ENCODE assay signal across 19 cellular contexts in genomic region chr9:93613174-93613573, GRCh38.
"Had no signal": no experiment of that assay in that cellular context is flagged by ENCODE, and none has a peak within 500 bp of the region (broad histone marks: within the 10 kb centered on the region; RNA-seq: fewer than 3 reads in every experiment).

No MANE protein-coding gene starts in this region.

- ATAC-seq: gastroesophageal sphincter, sciatic nerve had no signal

- H3K9me3 ChIP-seq: thyroid gland had no signal

- H3K27me3 Mint-ChIP-seq: activated CD8-positive, alpha-beta memory T cell treated with anti-CD3 and anti-CD28 coated beads, Interleukin-2, amount 10 ng/mL, durations not matched to agents 7 days and 5 days; activated naive CD8-positive, alpha-beta T cell; memory B cell had no signal

- DNase-seq: activated CD8-positive, alpha-beta memory T cell treated with anti-CD3 and anti-CD28 coated beads, Interleukin-2, amount 10 ng/mL, durations not matched to agents 7 days and 5 days; activated naive CD4-positive, alpha-beta T cell; activated T-cell treated with anti-CD3 and anti-CD28 coated beads for 4 hours; amniotic stem cell; hypothalamus; mucosa of descending colon; occipital lobe; small intestine; stimulated activated CD4-positive, alpha-beta T cell treated with anti-CD3 and anti-CD28 coated beads, Interleukin-2, amount 100 ng/mL, for 24 hours; stimulated activated naive CD4-positive, alpha-beta T cell; T-helper 1 cell; thyroid gland; WERI-Rb-1 had no signal

- H3K4me3 Mint-ChIP-seq: activated CD8-positive, alpha-beta memory T cell treated with anti-CD3 and anti-CD28 coated beads, Interleukin-2, amount 10 ng/mL, durations not matched to agents 7 days and 5 days; activated naive CD8-positive, alpha-beta T cell; memory B cell; neural crest cell had no signal

- H3K27me3 ChIP-seq: gastroesophageal sphincter, thyroid gland had no signal

- H3K27ac Mint-ChIP-seq: activated CD8-positive, alpha-beta memory T cell treated with anti-CD3 and anti-CD28 coated beads, Interleukin-2, amount 10 ng/mL, durations not matched to agents 7 days and 5 days; activated naive CD8-positive, alpha-beta T cell; memory B cell had no signal

- H3K27ac ChIP-seq: coronary artery, gastroesophageal sphincter, WERI-Rb-1 had no signal

- H3K36me3 ChIP-seq: gastroesophageal sphincter, thyroid gland, WERI-Rb-1 had no signal

- H3K4me3 ChIP-seq: coronary artery, gastroesophageal sphincter, mucosa of descending colon, thyroid gland had no signal
